28 cellular contexts compared by ENCODE assay signal in genomic region chr19:30598688-30599087, GRCh38.
"Had no signal": no experiment of that assay in that cellular context is flagged by ENCODE, and none has a peak within 500 bp of the region (broad histone marks: within the 10 kb centered on the region; RNA-seq: fewer than 3 reads in every experiment).

No MANE protein-coding gene starts in this region.

- H3K36me3 ChIP-seq: colonic mucosa, esophagus muscularis mucosa, esophagus squamous epithelium, gastrocnemius medialis, gastroesophageal sphincter, heart left ventricle, heart right ventricle had no signal

- H3K27me3 ChIP-seq: colonic mucosa, foreskin keratinocyte had no signal

- FAIRE-seq: colon, endometrium, endothelial cell of umbilical vein, frontal cortex had no signal

- H3K4me3 Mint-ChIP-seq: dendritic cell treated with granulocyte-macrophage colony-stimulating factor and Interleukin-4, amounts not matched to agents 40 ng/mL and 50 ng/mL, for 4 days; effector memory CD8-positive, alpha-beta T cell; endodermal cell had no signal

- H3K9me3 ChIP-seq: colonic mucosa, esophagus muscularis mucosa, esophagus squamous epithelium, gastrocnemius medialis, gastroesophageal sphincter, heart left ventricle, heart right ventricle had no signal

- DNase-seq: colonic mucosa; cortex of kidney; dermis blood vessel endothelial cell; dorsolateral prefrontal cortex; effector CD4-positive, alpha-beta T cell; effector CD8-positive, alpha-beta T cell; effector memory CD4-positive, alpha-beta T cell; effector memory CD8-positive, alpha-beta T cell; endodermal cell; erythroblast; esophagus squamous epithelium; foreskin fibroblast; foreskin keratinocyte; foreskin melanocyte; gastrocnemius medialis; glutamatergic neuron; heart left ventricle; heart right ventricle had no signal

- H3K9me3 Mint-ChIP-seq: dendritic cell treated with granulocyte-macrophage colony-stimulating factor and Interleukin-4, amounts not matched to agents 40 ng/mL and 50 ng/mL, for 4 days; effector memory CD8-positive, alpha-beta T cell; endodermal cell had no signal

- H3K4me3 ChIP-seq: colonic mucosa, coronary artery, dorsolateral prefrontal cortex, esophagus muscularis mucosa, esophagus squamous epithelium, gastrocnemius medialis, gastroesophageal sphincter, heart left ventricle, heart right ventricle had no signal

- ATAC-seq: effector memory CD8-positive, alpha-beta T cell; esophagus mucosa; foreskin keratinocyte; gastrocnemius medialis; gastroesophageal sphincter; heart left ventricle; heart right ventricle had no signal

- H3K4me1 ChIP-seq: colonic mucosa, foreskin keratinocyte, gastrocnemius medialis, heart left ventricle, heart right ventricle had no signal

- H3K27ac Mint-ChIP-seq: dendritic cell treated with granulocyte-macrophage colony-stimulating factor and Interleukin-4, amounts not matched to agents 40 ng/mL and 50 ng/mL, for 4 days; effector memory CD8-positive, alpha-beta T cell; endodermal cell had no signal

- H3K27ac ChIP-seq: colonic mucosa, coronary artery, epithelial cell of prostate, esophagus muscularis mucosa, esophagus squamous epithelium, foreskin keratinocyte, gastrocnemius medialis, gastroesophageal sphincter, heart left ventricle, heart right ventricle had no signal
